Comparison of ENCODE assay signal across 8 cellular contexts in genomic region chr17:44385287-44386181, GRCh38. TPM values are rescaled to one million over a fixed set of nuclear protein-coding genes. Genes with fewer than 3 reads are reported as not detected.
A peak's percentile ranks its signal among the peaks of the same experiment; 100 is the strongest.
DNase-seq lines count a peak whose midpoint lies in the region; ATAC-seq and TF ChIP-seq lines count a peak whose summit lies in the region.

No MANE protein-coding gene starts in this region.

- POLR2A ChIA-PET in activated CD4-positive, alpha-beta T cell treated with anti-CD3 and anti-CD28 coated beads for 36 hours (lab: Charles Lee), result interaction anchor here (0.6 kb wide), 1 partner anchor 507 kb away, joined by 4 read pairs; no protein-coding TSS in a partner anchor

- intact Hi-C loops in activated CD4-positive, alpha-beta T cell treated with anti-CD3 and anti-CD28 coated beads for 36 hours (cut with DNase I, micrococcal nuclease), result loop anchor here in 1 of 2 experiments (1.0 kb wide), 6 partner anchors 22 to 583 kb away; partner anchors contain the start of genes C1QL1, FAM171A2, GPATCH8 and GRN

- H3K4me3 Mint-ChIP-seq in activated CD4-positive, alpha-beta T cell treated with anti-CD3 and anti-CD28 coated beads for 36 hours, result peak overlapping the region; percentile 62
- H3K4me3 Mint-ChIP-seq in chondrocyte (ENCODE audit: unreplicated experiment), result peak overlapping the region; percentile 74

- DNase-seq in H4 (ENCODE audit: low spot score) (peak; percentile 64), NCI-H2196 (lab: John Stamatoyannopoulos, UW; ENCODE audit: unreplicated experiment) (peak; percentile 90), chondrocyte (ENCODE audit: low spot score) (peak; percentile 86), left kidney (ENCODE audit: low read depth, low spot score) (peak; percentile 94)
- peak; percentile 96 for DNase-seq in activated CD4-positive, alpha-beta T cell treated with anti-CD3 and anti-CD28 coated beads for 36 hours
- peak; percentile 89 for DNase-seq in stimulated activated CD4-positive, alpha-beta T cell treated with anti-CD3 and anti-CD28 coated beads, Interleukin-1b, Interleukin-23, amount 100 ng/mL, for 48 hours

- H3K27me3 Mint-ChIP-seq in activated CD4-positive, alpha-beta T cell treated with anti-CD3 and anti-CD28 coated beads for 36 hours, result peaks cover 22% of the 10 kb centered on the region
- no peaks in the 10 kb centered on the region for H3K27me3 Mint-ChIP-seq in chondrocyte (ENCODE audit: low read depth)

- peaks cover 12% of the 10 kb centered on the region for H3K4me1 Mint-ChIP-seq in activated CD4-positive, alpha-beta T cell treated with anti-CD3 and anti-CD28 coated beads for 36 hours
- H3K4me1 Mint-ChIP-seq in chondrocyte (ENCODE audit: low read depth), result peaks cover 10% of the 10 kb centered on the region

- peak overlapping the region; percentile 55; the same call in 1 of the 2 replicates for H3K27ac ChIP-seq in C4-2B

- peak; percentile 22; the same call in 1 of the 2 replicates for TF ChIP-seq CTCF in C4-2B (conservative IDR thresholded peaks at IDR 0.05)
- peak; percentile 72 for TF ChIP-seq CTCF in chondrocyte (IDR thresholded peaks at IDR 0.05)

- CTCF ChIA-PET in activated CD4-positive, alpha-beta T cell treated with anti-CD3 and anti-CD28 coated beads for 36 hours (lab: Charles Lee), result interaction anchor here (0.7 to 1.5 kb wide), 7 partner anchors 11 to 182 kb away, joined by 3 to 8 read pairs (median 4); no protein-coding TSS in a partner anchor

- H3K9me3 Mint-ChIP-seq in activated CD4-positive, alpha-beta T cell treated with anti-CD3 and anti-CD28 coated beads for 36 hours (ENCODE audit: low read depth), result no peaks in the 10 kb centered on the region
- no peaks in the 10 kb centered on the region for H3K9me3 Mint-ChIP-seq in chondrocyte (ENCODE audit: low read depth)

- H3K36me3 Mint-ChIP-seq in activated CD4-positive, alpha-beta T cell treated with anti-CD3 and anti-CD28 coated beads for 36 hours (ENCODE audit: low read depth), result no peaks in the 10 kb centered on the region
- peaks cover 1% of the 10 kb centered on the region for H3K36me3 Mint-ChIP-seq in chondrocyte (ENCODE audit: low read depth)

- peak; percentile 96 for ATAC-seq in activated CD4-positive, alpha-beta T cell treated with anti-CD3 and anti-CD28 coated beads for 36 hours
- no peak for ATAC-seq in GM21528 (IDR thresholded peaks at IDR 0.05; ENCODE audit: low FRiP score, unreplicated experiment)

- H3K27ac Mint-ChIP-seq in activated CD4-positive, alpha-beta T cell treated with anti-CD3 and anti-CD28 coated beads for 36 hours, result peak overlapping the region; percentile 21
- H3K27ac Mint-ChIP-seq in chondrocyte (ENCODE audit: unreplicated experiment), result no peak overlapping the region

RNA-seq across cellular contexts. Expression of gene ITGA2B, which starts 3.9 kb away (rescaled TPM):
- total RNA-seq in H4 (2014; rRNA removed; shearing (Covaris generic)), result 0.21 and 0.82 TPM in 2 replicates
- 1 to 10 TPM; 1.6 to 1.7 TPM for total RNA-seq in activated CD4-positive, alpha-beta T cell treated with anti-CD3 and anti-CD28 coated beads for 36 hours
- total RNA-seq in chondrocyte, result 1.7 to 2.2 TPM (median 2.0 TPM) in 3 replicates

RNA-seq across cellular contexts. Expression of gene FAM171A2, which starts 21.9 kb away (rescaled TPM):
- 3.4 and 6.5 TPM in 2 replicates for total RNA-seq in H4 (2014; rRNA removed; shearing (Covaris generic))
- total RNA-seq in activated CD4-positive, alpha-beta T cell treated with anti-CD3 and anti-CD28 coated beads for 36 hours, result under 1 TPM; 0.18 to 0.32 TPM
- 14.8 to 20.6 TPM (median 18.6 TPM) in 3 replicates for total RNA-seq in chondrocyte

RNA-seq across cellular contexts. Expression of gene GRN, which starts 40.4 kb away (rescaled TPM):
- total RNA-seq in H4 (2014; rRNA removed; shearing (Covaris generic)), result 97.6 and 134 TPM in 2 replicates
- total RNA-seq in activated CD4-positive, alpha-beta T cell treated with anti-CD3 and anti-CD28 coated beads for 36 hours, result 10 to 100 TPM; 35.4 to 68.0 TPM
- total RNA-seq in chondrocyte, result 340 to 401 TPM (median 342 TPM) in 3 replicates
